In genomic region chr5:132370241-132370820, GRCh38 we compare ENCODE assay signal across 1 cellular context.
TF ChIP-seq lines count a peak whose summit lies in the region.

No MANE protein-coding gene starts in this region.

TF ChIP-seq in HCT116, 20 proteins besides CTCF, POLR2A, EP300 and RAD21 (continued from another document):
- TF ChIP-seq, protein P1, sequence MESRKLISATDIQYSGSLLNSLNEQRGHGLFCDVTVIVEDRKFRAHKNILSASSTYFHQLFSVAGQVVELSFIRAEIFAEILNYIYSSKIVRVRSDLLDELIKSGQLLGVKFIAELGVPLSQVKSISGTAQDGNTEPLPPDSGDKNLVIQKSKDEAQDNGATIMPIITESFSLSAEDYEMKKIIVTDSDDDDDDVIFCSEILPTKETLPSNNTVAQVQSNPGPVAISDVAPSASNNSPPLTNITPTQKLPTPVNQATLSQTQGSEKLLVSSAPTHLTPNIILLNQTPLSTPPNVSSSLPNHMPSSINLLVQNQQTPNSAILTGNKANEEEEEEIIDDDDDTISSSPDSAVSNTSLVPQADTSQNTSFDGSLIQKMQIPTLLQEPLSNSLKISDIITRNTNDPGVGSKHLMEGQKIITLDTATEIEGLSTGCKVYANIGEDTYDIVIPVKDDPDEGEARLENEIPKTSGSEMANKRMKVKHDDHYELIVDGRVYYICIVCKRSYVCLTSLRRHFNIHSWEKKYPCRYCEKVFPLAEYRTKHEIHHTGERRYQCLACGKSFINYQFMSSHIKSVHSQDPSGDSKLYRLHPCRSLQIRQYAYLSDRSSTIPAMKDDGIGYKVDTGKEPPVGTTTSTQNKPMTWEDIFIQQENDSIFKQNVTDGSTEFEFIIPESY (IDR thresholded peaks at IDR 0.05; ENCODE audit: extremely low read depth, insufficient replicate concordance, low read length), result no peak
- TF ChIP-seq SP1 (IDR thresholded peaks at IDR 0.05; ENCODE audit: low read depth), result no peak
- TF ChIP-seq JUND (IDR thresholded peaks at IDR 0.05), result no peak
- no peak for TF ChIP-seq EGR1 (IDR thresholded peaks at IDR 0.05; ENCODE audit: low read depth)
- TF ChIP-seq EZH2phosphoT487 (IDR thresholded peaks at IDR 0.05; ENCODE audit: borderline replicate concordance), result no peak
- TF ChIP-seq TCF7L2 (IDR thresholded peaks at IDR 0.05; ENCODE audit: borderline replicate concordance, extremely low read depth, insufficient read depth, insufficient read length), result no peak
- no peak for TF ChIP-seq SRF (IDR thresholded peaks at IDR 0.05; ENCODE audit: low read depth)
- TF ChIP-seq, protein P2, sequence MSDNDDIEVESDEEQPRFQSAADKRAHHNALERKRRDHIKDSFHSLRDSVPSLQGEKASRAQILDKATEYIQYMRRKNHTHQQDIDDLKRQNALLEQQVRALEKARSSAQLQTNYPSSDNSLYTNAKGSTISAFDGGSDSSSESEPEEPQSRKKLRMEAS (IDR thresholded peaks at IDR 0.05), result no peak
- no peak for TF ChIP-seq CEBPB (IDR thresholded peaks at IDR 0.05; ENCODE audit: low read depth)
- no peak for TF ChIP-seq CBX3 (IDR thresholded peaks at IDR 0.05; ENCODE audit: low read depth)
- TF ChIP-seq ELF1 (IDR thresholded peaks at IDR 0.05; ENCODE audit: borderline replicate concordance, low read depth), result no peak
- TF ChIP-seq SIN3A (IDR thresholded peaks at IDR 0.05; ENCODE audit: low read depth), result no peak
- TF ChIP-seq ZNF274 (IDR thresholded peaks at IDR 0.05; ENCODE audit: low read depth, low read length), result no peak
- TF ChIP-seq POLR2AphosphoS5 (IDR thresholded peaks at IDR 0.05; ENCODE audit: low read depth, low read length), result no peak
